In the genomic region with DNA sequence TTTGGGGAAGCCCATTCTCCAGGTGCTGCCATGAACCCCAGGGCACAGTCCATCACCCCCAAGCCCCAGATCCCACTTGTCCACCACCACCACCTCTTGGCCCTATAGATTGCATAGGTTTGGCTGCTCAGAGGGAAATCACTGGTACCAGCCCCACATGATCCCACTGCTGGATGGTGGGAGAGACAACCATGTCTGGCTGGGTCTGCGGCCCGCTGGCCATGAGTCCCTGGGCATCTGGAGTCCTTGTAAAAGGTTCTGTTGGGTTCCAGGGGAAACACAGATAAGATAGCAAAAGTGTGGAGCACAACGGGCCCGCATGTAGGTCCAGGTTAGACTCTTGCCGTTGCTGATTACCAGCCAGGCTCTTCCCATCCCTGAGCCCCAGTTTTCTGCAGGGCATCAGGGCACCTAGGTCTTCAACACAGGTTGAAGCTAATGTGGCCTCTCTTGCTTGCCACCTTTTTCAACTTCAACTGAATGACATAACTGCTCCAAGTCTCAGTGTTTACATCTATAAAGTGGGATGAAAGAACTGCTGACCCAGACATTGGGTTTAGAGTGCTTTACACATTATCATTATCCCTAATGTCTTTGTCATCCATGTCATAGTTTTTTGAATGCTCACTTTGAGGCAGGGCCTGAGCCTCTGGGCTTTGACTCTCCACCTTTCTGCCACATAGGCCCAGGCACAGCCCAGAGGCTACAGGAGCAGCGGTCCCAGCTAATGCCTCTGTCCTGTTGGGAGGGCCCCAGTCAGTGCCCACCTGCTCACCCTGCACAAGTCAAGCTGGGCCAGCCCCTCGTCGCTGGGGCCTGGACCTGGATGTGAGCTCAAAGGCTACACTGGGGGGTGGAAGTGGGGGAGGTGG, we compare ENCODE assay signal across 8 cellular contexts. TPM values are rescaled to one million over a fixed set of nuclear protein-coding genes. Genes with fewer than 3 reads are reported as not detected.
DNase-seq lines count a peak whose midpoint lies in the region; ATAC-seq and TF ChIP-seq lines count a peak whose summit lies in the region.

No MANE protein-coding gene starts in this region.

- H2AFZ ChIP-seq in GM23338 = no peak overlapping the region

- CTCF ChIA-PET in activated CD8-positive, alpha-beta T cell treated with anti-CD3 and anti-CD28 coated beads for 36 hours (lab: Charles Lee) = interaction anchor here (1.2 to 1.3 kb wide), 2 partner anchors 50 to 91 kb away, joined by 3 read pairs; no protein-coding TSS in a partner anchor

- TF ChIP-seq CTCF in GM23338 (conservative IDR thresholded peaks at IDR 0.05; ENCODE audit: low read depth in 2 of 2) (no peak), spleen (IDR thresholded peaks at IDR 0.05 in 8 of 11, conservative IDR thresholded peaks at IDR 0.05 in 3 of 11) (no peak)
- no peak for TF ChIP-seq CTCF in activated CD8-positive, alpha-beta T cell treated with anti-CD3 and anti-CD28 coated beads for 36 hours (IDR thresholded peaks at IDR 0.05)

- H3K4me3 Mint-ChIP-seq in GM23338 = peak overlapping the region; percentile 72
- H3K4me3 Mint-ChIP-seq in activated CD8-positive, alpha-beta T cell treated with anti-CD3 and anti-CD28 coated beads for 36 hours = peak overlapping the region; percentile 81

- intact Hi-C loops in activated CD8-positive, alpha-beta T cell treated with anti-CD3 and anti-CD28 coated beads for 36 hours (cut with micrococcal nuclease) = no loop called here
- intact Hi-C loops in spleen (cut with DNase I; ENCODE audit: low total_unique reads) = no loop called here

- peaks cover 15% of the 10 kb centered on the region; the same call in 1 of the 2 replicates for H3K4me1 ChIP-seq in GM23338 (ENCODE audit: insufficient read depth)
- peaks cover 19 to 86% (median 60%) of the 10 kb centered on the region in 6 donors for H3K4me1 ChIP-seq in spleen

- no peaks in the 10 kb centered on the region for H4K20me1 ChIP-seq in GM23338 (replicated peaks; ENCODE audit: insufficient read depth)

- H3K27me3 ChIP-seq in GM23338 (ENCODE audit: insufficient read depth) (peaks cover 46% of the 10 kb centered on the region), spleen (replicated peaks in 1 of 7) (peaks cover 0 to 27% (median 0%) of the 10 kb centered on the region in 7 donors)

- DNase-seq in GM23338 (ENCODE audit: low spot score) (no peak), spleen (peak; percentile 84), putamen (ENCODE audit: low spot score) (no peak), dermis blood vessel endothelial cell (no peak), NCI-H82 treated with DMSO at 0.1 percent for 48 hours (lab: John Stamatoyannopoulos, UW; ENCODE audit: unreplicated experiment) (no peak), NCI-H1417 (lab: John Stamatoyannopoulos, UW) (no peak)
- DNase-seq in activated CD8-positive, alpha-beta T cell treated with anti-CD3 and anti-CD28 coated beads for 36 hours = no peak

- H3K36me3 Mint-ChIP-seq in GM23338 (ENCODE audit: low read depth) = no peaks in the 10 kb centered on the region
- H3K36me3 Mint-ChIP-seq in activated CD8-positive, alpha-beta T cell treated with anti-CD3 and anti-CD28 coated beads for 36 hours (ENCODE audit: low read depth) = no peaks in the 10 kb centered on the region

- H3K4me2 ChIP-seq in GM23338 = peak overlapping the region; percentile 81

- peak overlapping the region; percentile 89; the same call in 1 of the 2 replicates for H3K4me3 ChIP-seq in GM23338
- peak overlapping the region; percentile 46 for H3K4me3 ChIP-seq in iPS-18c (ENCODE audit: insufficient read depth, low read depth, low read length)
- H3K4me3 ChIP-seq in spleen = peak overlapping the region in 7 of 8 donors; percentile 12 to 97 (median 86)

- no peaks in the 10 kb centered on the region for H3F3A ChIP-seq in GM23338 (replicated peaks; ENCODE audit: low read depth)

- WGBS in spleen, 5 donors = 68 to 79% (median 78%) methylated on average over 6 to 8 of the region's 8 CpGs

- H3K27ac Mint-ChIP-seq in GM23338 = no peak overlapping the region
- H3K27ac Mint-ChIP-seq in activated CD8-positive, alpha-beta T cell treated with anti-CD3 and anti-CD28 coated beads for 36 hours = peak overlapping the region; percentile 92

- H3K9me3 ChIP-seq in iPS-18c (ENCODE audit: control insufficient read depth, insufficient read depth, low read length) (no peaks in the 10 kb centered on the region), spleen (no peaks in the 10 kb centered on the region)

- no peak for ATAC-seq in GM23338
- ATAC-seq in activated CD8-positive, alpha-beta T cell treated with anti-CD3 and anti-CD28 coated beads for 36 hours = no peak

- TF ChIP-seq POLR2A in spleen (IDR thresholded peaks at IDR 0.05) = no peak

- no peaks in the 10 kb centered on the region for H3K9me2 ChIP-seq in GM23338 (ENCODE audit: insufficient read depth)

- peaks cover 45% of the 10 kb centered on the region for H3K27me3 Mint-ChIP-seq in GM23338 (ENCODE audit: insufficient read depth, low read depth, poor library complexity)
- peaks cover 17% of the 10 kb centered on the region for H3K27me3 Mint-ChIP-seq in activated CD8-positive, alpha-beta T cell treated with anti-CD3 and anti-CD28 coated beads for 36 hours

- H3K27ac ChIP-seq in GM23338 (ENCODE audit: low read depth) (no peak overlapping the region), spleen (peak overlapping the region in 7 of 8 donors; percentile 74 to 95 (median 92))

- H3K36me3 ChIP-seq in GM23338 (ENCODE audit: insufficient read depth) (no peaks in the 10 kb centered on the region), spleen (peaks cover 0 to 16% (median 0%) of the 10 kb centered on the region in 6 donors)

- no peaks in the 10 kb centered on the region for H3K9me3 Mint-ChIP-seq in GM23338
- no peaks in the 10 kb centered on the region for H3K9me3 Mint-ChIP-seq in activated CD8-positive, alpha-beta T cell treated with anti-CD3 and anti-CD28 coated beads for 36 hours

- H3K79me2 ChIP-seq in GM23338 (replicated peaks; ENCODE audit: insufficient read depth) = no peaks in the 10 kb centered on the region

- POLR2A ChIA-PET in activated CD8-positive, alpha-beta T cell treated with anti-CD3 and anti-CD28 coated beads for 36 hours (lab: Charles Lee) = interaction anchor here (0.7 to 2.5 kb wide), 6 partner anchors 8 to 99 kb away, joined by 3 to 12 read pairs (median 4); partner anchors contain the start of gene TRMT2A

- peaks cover 11% of the 10 kb centered on the region for H3K4me1 Mint-ChIP-seq in GM23338
- H3K4me1 Mint-ChIP-seq in activated CD8-positive, alpha-beta T cell treated with anti-CD3 and anti-CD28 coated beads for 36 hours (ENCODE audit: low read depth) = peaks cover 25% of the 10 kb centered on the region

TF ChIP-seq in GM23338, 12 proteins besides CTCF, POLR2A, EP300 and RAD21 (continues in another document):
- no peak for TF ChIP-seq STAT1 (IDR thresholded peaks at IDR 0.05; ENCODE audit: unreplicated experiment)
- TF ChIP-seq POLR2AphosphoS5 (IDR thresholded peaks at IDR 0.05; ENCODE audit: low read depth) = no peak
- no peak for TF ChIP-seq EZH2 (IDR thresholded peaks at IDR 0.05; ENCODE audit: low read depth, unreplicated experiment)
- no peak for TF ChIP-seq EZH2phosphoT487 (IDR thresholded peaks at IDR 0.05; ENCODE audit: unreplicated experiment)
- TF ChIP-seq, protein P1, sequence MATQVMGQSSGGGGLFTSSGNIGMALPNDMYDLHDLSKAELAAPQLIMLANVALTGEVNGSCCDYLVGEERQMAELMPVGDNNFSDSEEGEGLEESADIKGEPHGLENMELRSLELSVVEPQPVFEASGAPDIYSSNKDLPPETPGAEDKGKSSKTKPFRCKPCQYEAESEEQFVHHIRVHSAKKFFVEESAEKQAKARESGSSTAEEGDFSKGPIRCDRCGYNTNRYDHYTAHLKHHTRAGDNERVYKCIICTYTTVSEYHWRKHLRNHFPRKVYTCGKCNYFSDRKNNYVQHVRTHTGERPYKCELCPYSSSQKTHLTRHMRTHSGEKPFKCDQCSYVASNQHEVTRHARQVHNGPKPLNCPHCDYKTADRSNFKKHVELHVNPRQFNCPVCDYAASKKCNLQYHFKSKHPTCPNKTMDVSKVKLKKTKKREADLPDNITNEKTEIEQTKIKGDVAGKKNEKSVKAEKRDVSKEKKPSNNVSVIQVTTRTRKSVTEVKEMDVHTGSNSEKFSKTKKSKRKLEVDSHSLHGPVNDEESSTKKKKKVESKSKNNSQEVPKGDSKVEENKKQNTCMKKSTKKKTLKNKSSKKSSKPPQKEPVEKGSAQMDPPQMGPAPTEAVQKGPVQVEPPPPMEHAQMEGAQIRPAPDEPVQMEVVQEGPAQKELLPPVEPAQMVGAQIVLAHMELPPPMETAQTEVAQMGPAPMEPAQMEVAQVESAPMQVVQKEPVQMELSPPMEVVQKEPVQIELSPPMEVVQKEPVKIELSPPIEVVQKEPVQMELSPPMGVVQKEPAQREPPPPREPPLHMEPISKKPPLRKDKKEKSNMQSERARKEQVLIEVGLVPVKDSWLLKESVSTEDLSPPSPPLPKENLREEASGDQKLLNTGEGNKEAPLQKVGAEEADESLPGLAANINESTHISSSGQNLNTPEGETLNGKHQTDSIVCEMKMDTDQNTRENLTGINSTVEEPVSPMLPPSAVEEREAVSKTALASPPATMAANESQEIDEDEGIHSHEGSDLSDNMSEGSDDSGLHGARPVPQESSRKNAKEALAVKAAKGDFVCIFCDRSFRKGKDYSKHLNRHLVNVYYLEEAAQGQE (IDR thresholded peaks at IDR 0.05; ENCODE audit: unreplicated experiment) = no peak
- TF ChIP-seq, protein P2, sequence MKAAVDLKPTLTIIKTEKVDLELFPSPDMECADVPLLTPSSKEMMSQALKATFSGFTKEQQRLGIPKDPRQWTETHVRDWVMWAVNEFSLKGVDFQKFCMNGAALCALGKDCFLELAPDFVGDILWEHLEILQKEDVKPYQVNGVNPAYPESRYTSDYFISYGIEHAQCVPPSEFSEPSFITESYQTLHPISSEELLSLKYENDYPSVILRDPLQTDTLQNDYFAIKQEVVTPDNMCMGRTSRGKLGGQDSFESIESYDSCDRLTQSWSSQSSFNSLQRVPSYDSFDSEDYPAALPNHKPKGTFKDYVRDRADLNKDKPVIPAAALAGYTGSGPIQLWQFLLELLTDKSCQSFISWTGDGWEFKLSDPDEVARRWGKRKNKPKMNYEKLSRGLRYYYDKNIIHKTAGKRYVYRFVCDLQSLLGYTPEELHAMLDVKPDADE (IDR thresholded peaks at IDR 0.05) = no peak
- no peak for TF ChIP-seq CREB1 (CRISPR knock-in tag; IDR thresholded peaks at IDR 0.05; ENCODE audit: low read depth)

RNA-seq across cellular contexts. Expression of gene TANGO2, which starts 1.0 kb away (rescaled TPM):
- total RNA-seq in GM23338 (2014; rRNA removed; shearing (Covaris generic)) = 15.0 and 20.2 TPM in 2 replicates
- polyA plus RNA-seq in GM23338 (2016; fragmentation: Nextera tagmentation; extraction: Ambion mirVana) = 6.7 and 6.9 TPM in 2 replicates
- 10 to 100 TPM; 15.7 to 18.3 TPM for total RNA-seq in activated CD8-positive, alpha-beta T cell treated with anti-CD3 and anti-CD28 coated beads for 36 hours
- 10 to 100 TPM; 35.9 to 72.2 (median 57.2) TPM for total RNA-seq in spleen
- 10 to 100 TPM; 18.7 to 30.9 (median 21.6) TPM for polyA plus RNA-seq in spleen
- total RNA-seq in dermis blood vessel endothelial cell = 86.0 and 93.6 TPM in 2 replicates

RNA-seq across cellular contexts. Expression of gene ARVCF, which starts 3.3 kb away (rescaled TPM):
- total RNA-seq in GM23338 (2014; rRNA removed; shearing (Covaris generic)) = 87.3 and 122 TPM in 2 replicates
- polyA plus RNA-seq in GM23338 (2016; fragmentation: Nextera tagmentation; extraction: Ambion mirVana) (15.3 and 15.6 TPM in 2 replicates), spleen (10 to 100 TPM in 2 of 3 donors, 1 to 10 TPM in 1; 9.4 to 42.5 (median 10.4) TPM)
- total RNA-seq in activated CD8-positive, alpha-beta T cell treated with anti-CD3 and anti-CD28 coated beads for 36 hours = 1 to 10 TPM; 1.2 to 1.9 TPM
- total RNA-seq in spleen (10 to 100 TPM; 18.1 to 96.7 (median 29.5) TPM), dermis blood vessel endothelial cell (123 and 288 TPM in 2 replicates)

Comparison
In these comparisons a context has a peak if more than half of its experiments do, and no peak if none do; other contexts are left out.
1. RNA of gene ARVCF, which starts 3.3 kb away (total RNA-seq): 123 to 288 TPM in dermis blood vessel endothelial cell, 87.3 to 122 TPM in GM23338 and 18.1 to 96.7 TPM in spleen; 1.2 to 1.9 TPM in activated CD8-positive, alpha-beta T cell treated with anti-CD3 and anti-CD28 coated beads for 36 hours; every median in the first group is over 4 times any median in the second.
2. Peak in every context shown above with its lines, with median percentiles within 50 percentile points of each other: H3K4me3 ChIP-seq.